Comparison of ENCODE assay signal across 1 cellular context in the genomic region with DNA sequence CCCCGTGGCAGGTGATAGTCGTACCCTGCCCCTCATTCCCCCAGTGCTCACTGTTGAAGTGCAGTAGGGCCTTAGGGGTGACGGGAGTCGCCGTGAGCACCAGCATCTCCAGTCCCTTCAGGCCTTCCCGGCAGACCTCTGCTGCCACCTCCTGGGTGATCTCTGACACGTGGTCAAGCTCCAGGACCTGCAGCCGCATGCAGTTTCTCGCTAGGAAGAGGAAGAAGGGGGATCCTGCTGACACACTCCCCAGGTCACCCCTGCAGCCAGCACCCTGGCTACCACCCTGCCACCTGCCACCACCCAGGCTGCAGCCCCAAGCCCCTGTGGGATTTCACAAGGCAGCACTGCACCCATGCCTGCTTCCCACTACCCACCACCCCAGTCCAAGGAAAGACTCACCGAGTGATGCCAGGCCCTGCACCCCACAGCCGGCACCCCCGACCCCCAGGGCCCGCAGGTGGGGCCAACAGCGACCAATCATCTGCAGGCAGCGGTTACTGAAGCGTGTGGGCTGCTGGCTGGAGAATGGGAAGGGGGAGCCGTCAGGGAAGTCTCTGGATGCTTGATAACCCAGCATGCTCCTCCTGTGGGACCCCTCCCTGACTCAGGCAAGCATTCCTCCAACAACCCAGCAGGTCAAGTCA.
TF ChIP-seq lines count a peak whose summit lies in the region.

No MANE protein-coding gene starts in this region.

TF ChIP-seq in HepG2, 621 proteins besides CTCF, POLR2A, EP300 and RAD21 (continues in another document):
- TF ChIP-seq NFE2L1 (CRISPR knock-in tag; IDR thresholded peaks at IDR 0.05; ENCODE audit: borderline replicate concordance) (no peak), ZNF878 (CRISPR knock-in tag; IDR thresholded peaks at IDR 0.05) (no peak), ATRX (CRISPR knock-in tag; IDR thresholded peaks at IDR 0.05; ENCODE audit: borderline replicate concordance) (no peak), MLLT10 (CRISPR knock-in tag; IDR thresholded peaks at IDR 0.05) (no peak), MTF1 (CRISPR knock-in tag; IDR thresholded peaks at IDR 0.05) (no peak), ELF3 (CRISPR knock-in tag; IDR thresholded peaks at IDR 0.05) (0 out of 2 replicates have a peak, but pooled peaks have one; percentile 38), SIX1 (CRISPR knock-in tag; IDR thresholded peaks at IDR 0.05; ENCODE audit: borderline replicate concordance) (no peak), MAFK (conservative IDR thresholded peaks at IDR 0.05 in 1 of 2, IDR thresholded peaks at IDR 0.05 in 1 of 2; ENCODE audit: low read length in 2 of 2) (no peak), MTF2 (CRISPR knock-in tag; IDR thresholded peaks at IDR 0.05; ENCODE audit: borderline replicate concordance) (0 out of 2 replicates have a peak, but pooled peaks have one; percentile 57), CBFB (CRISPR knock-in tag; IDR thresholded peaks at IDR 0.05) (no peak), ZFAT (CRISPR knock-in tag; conservative IDR thresholded peaks at IDR 0.05) (no peak), SRF (IDR thresholded peaks at IDR 0.05; ENCODE audit: low read depth, low read length) (no peak), ZMYM4 (CRISPR knock-in tag; IDR thresholded peaks at IDR 0.05) (peak; percentile 57; the same call in 1 of the 2 replicates), ATF1 (CRISPR knock-in tag; IDR thresholded peaks at IDR 0.05) (no peak), ZNF616 (CRISPR knock-in tag; IDR thresholded peaks at IDR 0.05; ENCODE audit: low read depth) (no peak), ZNF230 (CRISPR knock-in tag; IDR thresholded peaks at IDR 0.05) (no peak), CAMTA2 (CRISPR knock-in tag; IDR thresholded peaks at IDR 0.05; ENCODE audit: borderline replicate concordance) (no peak), SAFB2 (CRISPR knock-in tag; IDR thresholded peaks at IDR 0.05; ENCODE audit: borderline replicate concordance, low read depth) (no peak), JUND (CRISPR knock-in tag; IDR thresholded peaks at IDR 0.05) (no peak), MBD4 (IDR thresholded peaks at IDR 0.05; ENCODE audit: borderline replicate concordance, low read length) (no peak), ETV5 (CRISPR knock-in tag; IDR thresholded peaks at IDR 0.05; ENCODE audit: borderline replicate concordance) (no peak), ZNF792 (CRISPR knock-in tag; IDR thresholded peaks at IDR 0.05) (no peak), ZNF3 (CRISPR knock-in tag; IDR thresholded peaks at IDR 0.05) (no peak), EZH2 (conservative IDR thresholded peaks at IDR 0.05; ENCODE audit: low read depth, low read length) (no peak), RAD51 (IDR thresholded peaks at IDR 0.05; ENCODE audit: borderline replicate concordance) (no peak), HINFP (CRISPR knock-in tag; IDR thresholded peaks at IDR 0.05; ENCODE audit: low read depth) (no peak), ZSCAN31 (CRISPR knock-in tag; IDR thresholded peaks at IDR 0.05; ENCODE audit: low read depth) (no peak)
- TF ChIP-seq, protein P1, sequence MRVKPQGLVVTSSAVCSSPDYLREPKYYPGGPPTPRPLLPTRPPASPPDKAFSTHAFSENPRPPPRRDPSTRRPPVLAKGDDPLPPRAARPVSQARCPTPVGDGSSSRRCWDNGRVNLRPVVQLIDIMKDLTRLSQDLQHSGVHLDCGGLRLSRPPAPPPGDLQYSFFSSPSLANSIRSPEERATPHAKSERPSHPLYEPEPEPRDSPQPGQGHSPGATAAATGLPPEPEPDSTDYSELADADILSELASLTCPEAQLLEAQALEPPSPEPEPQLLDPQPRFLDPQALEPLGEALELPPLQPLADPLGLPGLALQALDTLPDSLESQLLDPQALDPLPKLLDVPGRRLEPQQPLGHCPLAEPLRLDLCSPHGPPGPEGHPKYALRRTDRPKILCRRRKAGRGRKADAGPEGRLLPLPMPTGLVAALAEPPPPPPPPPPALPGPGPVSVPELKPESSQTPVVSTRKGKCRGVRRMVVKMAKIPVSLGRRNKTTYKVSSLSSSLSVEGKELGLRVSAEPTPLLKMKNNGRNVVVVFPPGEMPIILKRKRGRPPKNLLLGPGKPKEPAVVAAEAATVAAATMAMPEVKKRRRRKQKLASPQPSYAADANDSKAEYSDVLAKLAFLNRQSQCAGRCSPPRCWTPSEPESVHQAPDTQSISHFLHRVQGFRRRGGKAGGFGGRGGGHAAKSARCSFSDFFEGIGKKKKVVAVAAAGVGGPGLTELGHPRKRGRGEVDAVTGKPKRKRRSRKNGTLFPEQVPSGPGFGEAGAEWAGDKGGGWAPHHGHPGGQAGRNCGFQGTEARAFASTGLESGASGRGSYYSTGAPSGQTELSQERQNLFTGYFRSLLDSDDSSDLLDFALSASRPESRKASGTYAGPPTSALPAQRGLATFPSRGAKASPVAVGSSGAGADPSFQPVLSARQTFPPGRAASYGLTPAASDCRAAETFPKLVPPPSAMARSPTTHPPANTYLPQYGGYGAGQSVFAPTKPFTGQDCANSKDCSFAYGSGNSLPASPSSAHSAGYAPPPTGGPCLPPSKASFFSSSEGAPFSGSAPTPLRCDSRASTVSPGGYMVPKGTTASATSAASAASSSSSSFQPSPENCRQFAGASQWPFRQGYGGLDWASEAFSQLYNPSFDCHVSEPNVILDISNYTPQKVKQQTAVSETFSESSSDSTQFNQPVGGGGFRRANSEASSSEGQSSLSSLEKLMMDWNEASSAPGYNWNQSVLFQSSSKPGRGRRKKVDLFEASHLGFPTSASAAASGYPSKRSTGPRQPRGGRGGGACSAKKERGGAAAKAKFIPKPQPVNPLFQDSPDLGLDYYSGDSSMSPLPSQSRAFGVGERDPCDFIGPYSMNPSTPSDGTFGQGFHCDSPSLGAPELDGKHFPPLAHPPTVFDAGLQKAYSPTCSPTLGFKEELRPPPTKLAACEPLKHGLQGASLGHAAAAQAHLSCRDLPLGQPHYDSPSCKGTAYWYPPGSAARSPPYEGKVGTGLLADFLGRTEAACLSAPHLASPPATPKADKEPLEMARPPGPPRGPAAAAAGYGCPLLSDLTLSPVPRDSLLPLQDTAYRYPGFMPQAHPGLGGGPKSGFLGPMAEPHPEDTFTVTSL (CRISPR knock-in tag; IDR thresholded peaks at IDR 0.05; ENCODE audit: borderline replicate concordance) = no peak
- TF ChIP-seq, protein P2, sequence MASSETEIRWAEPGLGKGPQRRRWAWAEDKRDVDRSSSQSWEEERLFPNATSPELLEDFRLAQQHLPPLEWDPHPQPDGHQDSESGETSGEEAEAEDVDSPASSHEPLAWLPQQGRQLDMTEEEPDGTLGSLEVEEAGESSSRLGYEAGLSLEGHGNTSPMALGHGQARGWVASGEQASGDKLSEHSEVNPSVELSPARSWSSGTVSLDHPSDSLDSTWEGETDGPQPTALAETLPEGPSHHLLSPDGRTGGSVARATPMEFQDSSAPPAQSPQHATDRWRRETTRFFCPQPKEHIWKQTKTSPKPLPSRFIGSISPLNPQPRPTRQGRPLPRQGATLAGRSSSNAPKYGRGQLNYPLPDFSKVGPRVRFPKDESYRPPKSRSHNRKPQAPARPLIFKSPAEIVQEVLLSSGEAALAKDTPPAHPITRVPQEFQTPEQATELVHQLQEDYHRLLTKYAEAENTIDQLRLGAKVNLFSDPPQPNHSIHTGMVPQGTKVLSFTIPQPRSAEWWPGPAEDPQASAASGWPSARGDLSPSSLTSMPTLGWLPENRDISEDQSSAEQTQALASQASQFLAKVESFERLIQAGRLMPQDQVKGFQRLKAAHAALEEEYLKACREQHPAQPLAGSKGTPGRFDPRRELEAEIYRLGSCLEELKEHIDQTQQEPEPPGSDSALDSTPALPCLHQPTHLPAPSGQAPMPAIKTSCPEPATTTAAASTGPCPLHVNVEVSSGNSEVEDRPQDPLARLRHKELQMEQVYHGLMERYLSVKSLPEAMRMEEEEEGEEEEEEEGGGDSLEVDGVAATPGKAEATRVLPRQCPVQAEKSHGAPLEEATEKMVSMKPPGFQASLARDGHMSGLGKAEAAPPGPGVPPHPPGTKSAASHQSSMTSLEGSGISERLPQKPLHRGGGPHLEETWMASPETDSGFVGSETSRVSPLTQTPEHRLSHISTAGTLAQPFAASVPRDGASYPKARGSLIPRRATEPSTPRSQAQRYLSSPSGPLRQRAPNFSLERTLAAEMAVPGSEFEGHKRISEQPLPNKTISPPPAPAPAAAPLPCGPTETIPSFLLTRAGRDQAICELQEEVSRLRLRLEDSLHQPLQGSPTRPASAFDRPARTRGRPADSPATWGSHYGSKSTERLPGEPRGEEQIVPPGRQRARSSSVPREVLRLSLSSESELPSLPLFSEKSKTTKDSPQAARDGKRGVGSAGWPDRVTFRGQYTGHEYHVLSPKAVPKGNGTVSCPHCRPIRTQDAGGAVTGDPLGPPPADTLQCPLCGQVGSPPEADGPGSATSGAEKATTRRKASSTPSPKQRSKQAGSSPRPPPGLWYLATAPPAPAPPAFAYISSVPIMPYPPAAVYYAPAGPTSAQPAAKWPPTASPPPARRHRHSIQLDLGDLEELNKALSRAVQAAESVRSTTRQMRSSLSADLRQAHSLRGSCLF (CRISPR knock-in tag; IDR thresholded peaks at IDR 0.05; ENCODE audit: borderline replicate concordance) = no peak
- TF ChIP-seq, protein P3, sequence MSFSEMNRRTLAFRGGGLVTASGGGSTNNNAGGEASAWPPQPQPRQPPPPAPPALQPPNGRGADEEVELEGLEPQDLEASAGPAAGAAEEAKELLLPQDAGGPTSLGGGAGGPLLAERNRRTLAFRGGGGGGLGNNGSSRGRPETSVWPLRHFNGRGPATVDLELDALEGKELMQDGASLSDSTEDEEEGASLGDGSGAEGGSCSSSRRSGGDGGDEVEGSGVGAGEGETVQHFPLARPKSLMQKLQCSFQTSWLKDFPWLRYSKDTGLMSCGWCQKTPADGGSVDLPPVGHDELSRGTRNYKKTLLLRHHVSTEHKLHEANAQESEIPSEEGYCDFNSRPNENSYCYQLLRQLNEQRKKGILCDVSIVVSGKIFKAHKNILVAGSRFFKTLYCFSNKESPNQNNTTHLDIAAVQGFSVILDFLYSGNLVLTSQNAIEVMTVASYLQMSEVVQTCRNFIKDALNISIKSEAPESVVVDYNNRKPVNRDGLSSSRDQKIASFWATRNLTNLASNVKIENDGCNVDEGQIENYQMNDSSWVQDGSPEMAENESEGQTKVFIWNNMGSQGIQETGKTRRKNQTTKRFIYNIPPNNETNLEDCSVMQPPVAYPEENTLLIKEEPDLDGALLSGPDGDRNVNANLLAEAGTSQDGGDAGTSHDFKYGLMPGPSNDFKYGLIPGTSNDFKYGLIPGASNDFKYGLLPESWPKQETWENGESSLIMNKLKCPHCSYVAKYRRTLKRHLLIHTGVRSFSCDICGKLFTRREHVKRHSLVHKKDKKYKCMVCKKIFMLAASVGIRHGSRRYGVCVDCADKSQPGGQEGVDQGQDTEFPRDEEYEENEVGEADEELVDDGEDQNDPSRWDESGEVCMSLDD (CRISPR knock-in tag; IDR thresholded peaks at IDR 0.05; ENCODE audit: borderline replicate concordance) = no peak
